In the genomic region with DNA sequence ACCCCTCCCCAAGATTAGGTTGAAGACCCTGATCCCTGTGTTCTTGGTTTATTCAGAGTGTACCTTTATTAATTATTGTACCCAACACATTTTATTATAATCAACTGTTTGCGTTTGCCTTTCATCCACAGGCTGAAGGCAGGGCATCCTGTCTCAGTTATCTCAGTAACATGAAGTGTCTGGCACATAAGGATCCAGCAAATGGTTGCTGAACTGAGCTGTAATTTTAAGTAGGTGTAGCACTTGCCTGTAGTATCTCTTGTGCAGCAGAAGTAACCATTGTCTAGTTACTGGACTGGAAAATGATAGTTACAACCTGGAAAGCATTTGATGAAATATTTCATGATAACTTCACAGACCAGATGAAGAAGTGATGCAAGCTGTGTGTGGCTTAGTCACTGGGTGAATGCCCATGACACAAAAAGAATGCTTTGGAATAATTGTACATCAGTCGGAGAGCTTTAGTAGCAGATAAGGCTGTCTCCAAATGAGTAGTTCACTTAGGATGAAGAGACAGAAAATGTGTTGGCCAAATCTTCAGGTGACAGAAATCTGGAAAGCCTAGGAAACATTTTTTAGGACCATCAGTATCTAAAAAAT, we compare ENCODE assay signal across 25 cellular contexts. TPM values are rescaled to one million over a fixed set of nuclear protein-coding genes. Genes with fewer than 3 reads are reported as not detected.
DNase-seq lines count a peak whose midpoint lies in the region; ATAC-seq and TF ChIP-seq lines count a peak whose summit lies in the region.
"Had no signal": no experiment of that assay in that cellular context is flagged by ENCODE, and none has a peak within 500 bp of the region (broad histone marks: within the 10 kb centered on the region; RNA-seq: fewer than 3 reads in every experiment).

No MANE protein-coding gene starts in this region.

- DNase-seq in left ventricle myocardium superior (no peak), cardiac septum (ENCODE audit: low spot score) (no peak), fibroblast of pulmonary artery (ENCODE audit: low read depth) (peak; percentile 37), transverse colon (no peak)
- DNase-seq in activated CD8-positive, alpha-beta T cell treated with anti-CD3 and anti-CD28 coated beads, Interleukin-2, amount 10 ng/mL, durations not matched to agents 7 days and 5 days = no peak
- no peak for DNase-seq in CD4-positive, alpha-beta memory T cell
- DNase-seq: activated CD4-positive, alpha-beta T cell treated with anti-CD3 and anti-CD28 coated beads for 1 hour; activated naive CD4-positive, alpha-beta T cell treated with Interleukin-2 at 50 U/mL for 16 hours; body of pancreas; Calu3; dorsolateral prefrontal cortex; Karpas-422; left colon; NCI-H2029 treated with DMSO at 0.1 percent for 48 hours; NCI-H510A; NK-92 treated with Interleukin-12 subunit alpha and Interleukin-12 subunit beta, amount 100 ng/mL, for 24 hours; small intestine; stimulated activated CD4-positive, alpha-beta T cell treated with anti-CD3 and anti-CD28 coated beads, Interleukin-4, amount 100 ng/mL, for 24 hours had no signal

- H3K27ac ChIP-seq in thymus (ENCODE audit: low read depth) = peak overlapping the region; percentile 53
- no peak overlapping the region for H3K27ac ChIP-seq in transverse colon
- no peak overlapping the region for H3K27ac ChIP-seq in CD4-positive, alpha-beta memory T cell (ENCODE audit: low read depth, low read length)
- H3K27ac ChIP-seq: body of pancreas, dorsolateral prefrontal cortex, epithelial cell of prostate, prostate gland, suprapubic skin had no signal

- H3K9me3 ChIP-seq in thymus (ENCODE audit: control insufficient read depth) (no peaks in the 10 kb centered on the region), transverse colon (no peaks in the 10 kb centered on the region)
- no peaks in the 10 kb centered on the region for H3K9me3 ChIP-seq in CD4-positive, alpha-beta memory T cell (ENCODE audit: control insufficient read depth in 1 of 2, low read length in 2 of 2)
- H3K9me3 ChIP-seq: body of pancreas, prostate gland, suprapubic skin had no signal

- no peak for TF ChIP-seq EP300 in transverse colon (IDR thresholded peaks at IDR 0.05; ENCODE audit: low read depth)

- peak overlapping the region; percentile 9 for H3K27ac Mint-ChIP-seq in activated CD8-positive, alpha-beta T cell treated with anti-CD3 and anti-CD28 coated beads, Interleukin-2, amount 10 ng/mL, durations not matched to agents 7 days and 5 days
- peak overlapping the region in 2 of 7 donors; percentile 1 to 57 for H3K27ac Mint-ChIP-seq in CD4-positive, alpha-beta memory T cell
- H3K27ac Mint-ChIP-seq: GM23338, mesothelial cell of epicardium had no signal

- CTCF ChIA-PET in activated CD8-positive, alpha-beta T cell treated with anti-CD3 and anti-CD28 coated beads, Interleukin-2, amount 10 ng/mL, durations not matched to agents 7 days and 5 days (lab: Charles Lee) = interaction anchor here (1.0 to 1.4 kb wide), 4 partner anchors 25 to 85 kb away, joined by 3 to 5 read pairs (median 3); no protein-coding TSS in a partner anchor
- CTCF ChIA-PET in CD4-positive, alpha-beta memory T cell (lab: Charles Lee; ENCODE audit: partially characterized antibody) = interaction anchor here (1.6 kb wide), 1 partner anchor 48 kb away, joined by 5 read pairs; no protein-coding TSS in a partner anchor

- H3K27me3 Mint-ChIP-seq in activated CD8-positive, alpha-beta T cell treated with anti-CD3 and anti-CD28 coated beads, Interleukin-2, amount 10 ng/mL, durations not matched to agents 7 days and 5 days (ENCODE audit: low read depth) = no peaks in the 10 kb centered on the region
- H3K27me3 Mint-ChIP-seq in CD4-positive, alpha-beta memory T cell = no peaks in the 10 kb centered on the region

- H3K4me1 Mint-ChIP-seq in activated CD8-positive, alpha-beta T cell treated with anti-CD3 and anti-CD28 coated beads, Interleukin-2, amount 10 ng/mL, durations not matched to agents 7 days and 5 days (ENCODE audit: low read depth) = peaks cover 3% of the 10 kb centered on the region
- H3K4me1 Mint-ChIP-seq in CD4-positive, alpha-beta memory T cell = peaks cover 3 to 23% (median 15%) of the 10 kb centered on the region in 4 donors
- H3K4me1 Mint-ChIP-seq: GM23338, mesothelial cell of epicardium had no signal

- intact Hi-C loops in left ventricle myocardium superior (cut with micrococcal nuclease) = no loop called here
- intact Hi-C loops in cardiac septum (cut with DNase I) = no loop called here
- intact Hi-C loops in transverse colon (cut with DNase I; ENCODE audit: low total_unique reads) = no loop called here
- intact Hi-C loops in CD4-positive, alpha-beta memory T cell (cut with micrococcal nuclease) = no loop called here

- H3K4me3 Mint-ChIP-seq in activated CD8-positive, alpha-beta T cell treated with anti-CD3 and anti-CD28 coated beads, Interleukin-2, amount 10 ng/mL, durations not matched to agents 7 days and 5 days = no peak overlapping the region
- H3K4me3 Mint-ChIP-seq in CD4-positive, alpha-beta memory T cell = no peak overlapping the region
- H3K4me3 Mint-ChIP-seq: GM23338, mesothelial cell of epicardium had no signal

- in situ Hi-C loops in transverse colon (cut with MboI; ENCODE audit: low pct_ligation_motif_present in 1 of 4, low pct_unique_long_range_greater_than_20kb in 1 of 4, low sequenced_read_pairs in 3 of 4) = no loop called here

- H3K36me3 Mint-ChIP-seq in activated CD8-positive, alpha-beta T cell treated with anti-CD3 and anti-CD28 coated beads, Interleukin-2, amount 10 ng/mL, durations not matched to agents 7 days and 5 days (ENCODE audit: low read depth) = peaks cover 73% of the 10 kb centered on the region
- peaks cover 71 to 74% of the 10 kb centered on the region in 2 donors for H3K36me3 Mint-ChIP-seq in CD4-positive, alpha-beta memory T cell

- H3K4me1 ChIP-seq in thymus (ENCODE audit: control insufficient read depth, insufficient read depth, low read length) (peaks cover 7% of the 10 kb centered on the region), transverse colon (no peaks in the 10 kb centered on the region)
- H3K4me1 ChIP-seq in CD4-positive, alpha-beta memory T cell (ENCODE audit: insufficient read depth, low read length) = no peaks in the 10 kb centered on the region
- H3K4me1 ChIP-seq: body of pancreas, prostate gland, suprapubic skin had no signal

- POLR2A ChIA-PET in activated CD8-positive, alpha-beta T cell treated with anti-CD3 and anti-CD28 coated beads, Interleukin-2, amount 10 ng/mL, durations not matched to agents 7 days and 5 days (lab: Charles Lee) = interaction anchor here (1.2 to 1.3 kb wide), 2 partner anchors 10 to 49 kb away, joined by 3 read pairs; no protein-coding TSS in a partner anchor
- POLR2A ChIA-PET in CD4-positive, alpha-beta memory T cell (lab: Charles Lee; ENCODE audit: partially characterized antibody) = interaction anchor here (0.9 kb wide), 1 partner anchor 8 kb away, joined by 3 read pairs; no protein-coding TSS in a partner anchor

- H3K27me3 ChIP-seq in thymus (ENCODE audit: control insufficient read depth, insufficient read depth) (no peaks in the 10 kb centered on the region), transverse colon (no peaks in the 10 kb centered on the region)
- H3K27me3 ChIP-seq in CD4-positive, alpha-beta memory T cell (ENCODE audit: insufficient read depth, low read length) = no peaks in the 10 kb centered on the region
- H3K27me3 ChIP-seq: body of pancreas, dorsolateral prefrontal cortex, suprapubic skin had no signal

- TF ChIP-seq CTCF in fibroblast of pulmonary artery (IDR thresholded peaks at IDR 0.05; ENCODE audit: low read length, missing control alignments) = no peak
- TF ChIP-seq CTCF in transverse colon (IDR thresholded peaks at IDR 0.05) = no peak

- ATAC-seq in left ventricle myocardium superior = peak; percentile 65
- no peak for ATAC-seq in activated CD8-positive, alpha-beta T cell treated with anti-CD3 and anti-CD28 coated beads, Interleukin-2, amount 10 ng/mL, durations not matched to agents 7 days and 5 days
- ATAC-seq in GM21360 (IDR thresholded peaks at IDR 0.05; ENCODE audit: unreplicated experiment) = no peak
- ATAC-seq: body of pancreas, GM23338, left colon had no signal

- H3K9me3 Mint-ChIP-seq in activated CD8-positive, alpha-beta T cell treated with anti-CD3 and anti-CD28 coated beads, Interleukin-2, amount 10 ng/mL, durations not matched to agents 7 days and 5 days (ENCODE audit: insufficient read depth) = no peaks in the 10 kb centered on the region
- H3K9me3 Mint-ChIP-seq in CD4-positive, alpha-beta memory T cell = peaks cover 0 to 2% (median 0%) of the 10 kb centered on the region in 8 donors
- H3K9me3 Mint-ChIP-seq: GM23338 had no signal

- WGBS in thymus = 97% methylated on average over 2 of the region's 2 CpGs
- WGBS in transverse colon (ENCODE audit: low coverage in 1 of 2), 2 donors = 94 to 95% methylated on average over 2 of the region's 2 CpGs

- H3K36me3 ChIP-seq in thymus (ENCODE audit: control insufficient read depth, insufficient read depth) = peaks cover 26% of the 10 kb centered on the region
- peaks cover 0 to 43% (median 12%) of the 10 kb centered on the region in 4 donors for H3K36me3 ChIP-seq in transverse colon
- peaks cover 53% of the 10 kb centered on the region for H3K36me3 ChIP-seq in CD4-positive, alpha-beta memory T cell (ENCODE audit: insufficient read depth, low read length)
- H3K36me3 ChIP-seq: prostate gland had no signal

- no peak for TF ChIP-seq POLR2A in transverse colon (IDR thresholded peaks at IDR 0.05)

- H3K4me3 ChIP-seq in fibroblast of pulmonary artery (replicated peaks; ENCODE audit: low read depth, low read length) (no peak overlapping the region), thymus (ENCODE audit: low read length) (no peak overlapping the region), transverse colon (no peak overlapping the region)
- no peak overlapping the region for H3K4me3 ChIP-seq in CD4-positive, alpha-beta memory T cell (ENCODE audit: low read length in 2 of 2)
- H3K4me3 ChIP-seq: body of pancreas, dorsolateral prefrontal cortex, GM23338, prostate gland, suprapubic skin had no signal

RNA-seq across cellular contexts. Expression of a gene that starts 56.6 kb away (rescaled TPM):
- 0.87 TPM for total RNA-seq in left ventricle myocardium superior
- not detected for total RNA-seq in cardiac septum
- total RNA-seq in activated CD8-positive, alpha-beta T cell treated with anti-CD3 and anti-CD28 coated beads, Interleukin-2, amount 10 ng/mL, durations not matched to agents 7 days and 5 days = under 1 TPM in 1 of 2 experiments, not detected in 1; 0.18 TPM
- 10.7 TPM for polyA plus RNA-seq in thymus
- 10 to 100 TPM; 61.3 to 87.5 (median 77.2) TPM for total RNA-seq in transverse colon
- total RNA-seq in CD4-positive, alpha-beta memory T cell = under 1 TPM; 0.14 to 0.26 TPM
- polyA plus RNA-seq in CD4-positive, alpha-beta memory T cell = under 1 TPM in 1 of 2 donors, not detected in 1; 0.64 TPM

Comparison
In these comparisons a context has a peak if more than half of its experiments do, and no peak if none do; other contexts are left out.
1. RNA of a gene that starts 56.6 kb away (total RNA-seq): 61.3 to 87.5 TPM in transverse colon; 0.87 TPM in left ventricle myocardium superior (single experiment), 0.14 to 0.26 TPM in CD4-positive, alpha-beta memory T cell, 0.18 TPM in activated CD8-positive, alpha-beta T cell treated with anti-CD3 and anti-CD28 coated beads, Interleukin-2, amount 10 ng/mL, durations not matched to agents 7 days and 5 days and not detected in cardiac septum (single experiment); every median in the first group is over 10 times any median in the second.